In genomic region chr2:16653083-16653375, GRCh38 we compare ENCODE assay signal across 13 cellular contexts. TPM values are rescaled to one million over a fixed set of nuclear protein-coding genes. Genes with fewer than 3 reads are reported as not detected.
DNase-seq lines count a peak whose midpoint lies in the region; ATAC-seq, FAIRE-seq and TF ChIP-seq lines count a peak whose summit lies in the region.
"Had no signal": no experiment of that assay in that cellular context is flagged by ENCODE, and none has a peak within 500 bp of the region (broad histone marks: within the 10 kb centered on the region; RNA-seq: fewer than 3 reads in every experiment).

No MANE protein-coding gene starts in this region.

- no TSS peak for BruUV-seq in PC-3 (replicated peaks; lab: Mats Ljungman, UMichigan)

- peak overlapping the region; percentile 17; the same call in 1 of the 2 replicates for H3K27ac ChIP-seq in C4-2B
- H3K27ac ChIP-seq in kidney (ENCODE audit: low read depth in 2 of 2, low read length in 2 of 2), result no peak overlapping the region
- peak overlapping the region; percentile 67 for H3K27ac ChIP-seq in rectal smooth muscle tissue (ENCODE audit: low read depth, low read length)
- H3K27ac ChIP-seq in PC-3 (ENCODE audit: low read length), result no peak overlapping the region

- no peaks in the 10 kb centered on the region for H3K9me2 ChIP-seq in PC-3 (replicated peaks; ENCODE audit: low read length)

- H4K20me1 ChIP-seq in PC-3 (ENCODE audit: low read length), result no peaks in the 10 kb centered on the region

- FAIRE-seq in bronchial epithelial cell (lab: Jason Lieb, UNC), result no peak
- FAIRE-seq in kidney (lab: Jason Lieb, UNC), result no peak

- TF ChIP-seq POLR2A in GM18505 (IDR thresholded peaks at IDR 0.05; ENCODE audit: borderline replicate concordance, extremely low read depth, insufficient read depth, insufficient read length), result no peak

- H3K9ac ChIP-seq in kidney (ENCODE audit: low read length in 2 of 2), result no peak overlapping the region
- no peak overlapping the region for H3K9ac ChIP-seq in rectal smooth muscle tissue (ENCODE audit: low read length)
- no peak overlapping the region for H3K9ac ChIP-seq in PC-3 (ENCODE audit: low read length)

- POLR2A ChIA-PET in PC-3 (lab: Charles Lee; ENCODE audit: unreplicated experiment), result no interaction called here

- H3F3A ChIP-seq in PC-3 (ENCODE audit: low read length, unreplicated experiment), result no peaks in the 10 kb centered on the region

- intact Hi-C loops in kidney (cut with DNase I) (no loop called here), PC-3 (cut with micrococcal nuclease) (no loop called here)

- H2AFZ ChIP-seq in PC-3 (ENCODE audit: low read length), result no peak overlapping the region

- DNase-seq in bronchial epithelial cell (ENCODE audit: low read depth), result peak; percentile 61
- peak; percentile 86 for DNase-seq in kidney
- no peak for DNase-seq in activated CD4-positive, alpha-beta T cell treated with anti-CD3 and anti-CD28 coated beads for 4 hours
- no peak for DNase-seq in PC-3
- DNase-seq: activated naive CD4-positive, alpha-beta T cell; HCEC 1CT; NCI-H1694; stimulated activated CD4-positive, alpha-beta T cell treated with anti-CD3 and anti-CD28 coated beads, Interleukin-2, amount 100 ng/mL, for 24 hours had no signal

- no peak overlapping the region for H3K4me2 ChIP-seq in PC-3 (ENCODE audit: low read length)

- no peak overlapping the region for H3K4me3 ChIP-seq in bronchial epithelial cell (ENCODE audit: low read depth, low read length)
- no peak overlapping the region for H3K4me3 ChIP-seq in kidney (ENCODE audit: low read length in 2 of 2)
- peak overlapping the region; percentile 22 for H3K4me3 ChIP-seq in rectal smooth muscle tissue (ENCODE audit: low read length)
- H3K4me3 ChIP-seq in PC-3 (ENCODE audit: low read length), result no peak overlapping the region

- H3K27me3 ChIP-seq in bronchial epithelial cell (ENCODE audit: control insufficient read depth, insufficient read depth, low read length), result no peaks in the 10 kb centered on the region
- no peaks in the 10 kb centered on the region for H3K27me3 ChIP-seq in rectal smooth muscle tissue (ENCODE audit: control insufficient read depth, insufficient read depth, low read length)
- no peaks in the 10 kb centered on the region for H3K27me3 ChIP-seq in PC-3 (ENCODE audit: low read length)

- no peak for ATAC-seq in HG02623 (IDR thresholded peaks at IDR 0.05; ENCODE audit: unreplicated experiment)
- no peak for ATAC-seq in PC-3
- ATAC-seq in GM18505 (IDR thresholded peaks at IDR 0.05; ENCODE audit: unreplicated experiment), result no peak
- ATAC-seq: Panc1 had no signal

- TF ChIP-seq CTCF in C4-2B (conservative IDR thresholded peaks at IDR 0.05) (no peak), bronchial epithelial cell (IDR thresholded peaks at IDR 0.05; ENCODE audit: insufficient read depth, low read length, severe bottlenecking) (no peak), kidney (IDR thresholded peaks at IDR 0.05; ENCODE audit: borderline replicate concordance, extremely low read depth, insufficient read depth) (no peak), PC-3 (conservative IDR thresholded peaks at IDR 0.05; ENCODE audit: low read depth, low read length) (no peak)

- no peaks in the 10 kb centered on the region for H3K79me2 ChIP-seq in PC-3 (ENCODE audit: low read length)

- H3K4me1 ChIP-seq in kidney (ENCODE audit: control insufficient read depth in 1 of 2, insufficient read depth in 1 of 2, low read depth in 1 of 2, low read length in 2 of 2), result no peaks in the 10 kb centered on the region
- peaks cover 28% of the 10 kb centered on the region for H3K4me1 ChIP-seq in rectal smooth muscle tissue (ENCODE audit: control insufficient read depth, insufficient read depth, low read length)
- no peaks in the 10 kb centered on the region for H3K4me1 ChIP-seq in PC-3 (ENCODE audit: insufficient read depth, low read length)

- no peaks in the 10 kb centered on the region for H3K36me3 ChIP-seq in bronchial epithelial cell (ENCODE audit: control insufficient read depth, insufficient read depth, low read length)
- H3K36me3 ChIP-seq in kidney (ENCODE audit: control insufficient read depth in 1 of 2, insufficient read depth in 2 of 2, low read length in 2 of 2), result no peaks in the 10 kb centered on the region
- no peaks in the 10 kb centered on the region for H3K36me3 ChIP-seq in rectal smooth muscle tissue (ENCODE audit: control insufficient read depth, insufficient read depth, low read length)
- no peaks in the 10 kb centered on the region for H3K36me3 ChIP-seq in PC-3 (ENCODE audit: low read depth, low read length)

- no peaks in the 10 kb centered on the region for H3K9me3 ChIP-seq in kidney (ENCODE audit: control insufficient read depth in 1 of 2, low read length in 2 of 2)
- H3K9me3 ChIP-seq in PC-3 (ENCODE audit: low read length), result no peaks in the 10 kb centered on the region

- CTCF ChIA-PET in PC-3 (lab: Charles Lee), result no interaction called here

RNA-seq across cellular contexts. Expression of gene CYRIA, which starts 12.6 kb away (rescaled TPM):
- total RNA-seq in bronchial epithelial cell (0.79 and 4.1 TPM in 2 replicates), kidney (11.8 TPM), PC-3 (2014; rRNA removed) (0.15 TPM in 1 of 2 replicates, not detected in the other)
- 1.0 TPM for polyA plus RNA-seq in kidney (ENCODE audit: insufficient read depth, low read depth, low replicate concordance)

Comparison
In these comparisons a context has a peak if more than half of its experiments do, and no peak if none do; other contexts are left out.
1. H3K27ac ChIP-seq: peak in C4-2B (single experiment) and rectal smooth muscle tissue (single experiment); none in kidney (0 of 2) and PC-3 (single experiment).
2. DNase-seq: peak in bronchial epithelial cell (single experiment) and kidney (single experiment); none in activated CD4-positive, alpha-beta T cell treated with anti-CD3 and anti-CD28 coated beads for 4 hours (0 of 2) and PC-3 (single experiment).